In genomic region chr5:31553863-31554262, GRCh38 we compare ENCODE assay signal across 16 cellular contexts.
"Had no signal": no experiment of that assay in that cellular context is flagged by ENCODE, and none has a peak within 500 bp of the region (broad histone marks: within the 10 kb centered on the region; RNA-seq: fewer than 3 reads in every experiment).

No MANE protein-coding gene starts in this region.

- DNase-seq: activated CD4-positive, alpha-beta T cell treated with anti-CD3 and anti-CD28 coated beads, Interleukin-2, amount 50 U/mL, for 4 hours; activated CD4-positive, CD25-positive, alpha-beta regulatory T cell; activated CD8-positive, alpha-beta memory T cell treated with anti-CD3 and anti-CD28 coated beads, Interleukin-2, amount 50 U/mL, for 4 hours; activated naive CD8-positive, alpha-beta T cell treated with anti-CD3 and anti-CD28 coated beads, Interleukin-2, amount 10 ng/mL, durations not matched to agents 7 days and 5 days; caudate nucleus; effector memory CD8-positive, alpha-beta T cell; hypothalamus; ovary; stimulated activated CD4-positive, alpha-beta T cell treated with anti-CD3 and anti-CD28 coated beads, Interleukin-15, amount 100 ng/mL, for 24 hours; stimulated activated CD4-positive, alpha-beta T cell treated with anti-CD3 and anti-CD28 coated beads, Interleukin-4, amount 100 ng/mL, for 24 hours; stimulated activated naive CD8-positive, alpha-beta T cell treated with anti-CD3 and anti-CD28 coated beads, Interleukin-15, amount 100 ng/mL, for 72 hours; testis had no signal

- H3K36me3 ChIP-seq: ovary had no signal

- H3K4me3 Mint-ChIP-seq: activated naive CD8-positive, alpha-beta T cell treated with anti-CD3 and anti-CD28 coated beads, Interleukin-2, amount 10 ng/mL, durations not matched to agents 7 days and 5 days; effector memory CD8-positive, alpha-beta T cell; neural crest cell; stimulated activated naive CD8-positive, alpha-beta T cell treated with anti-CD3 and anti-CD28 coated beads, Interleukin-15, amount 100 ng/mL, for 72 hours had no signal

- H3K27ac Mint-ChIP-seq: activated naive CD8-positive, alpha-beta T cell treated with anti-CD3 and anti-CD28 coated beads, Interleukin-2, amount 10 ng/mL, durations not matched to agents 7 days and 5 days had no signal

- H3K9me3 ChIP-seq: ascending aorta, ovary, testis had no signal

- H3K4me1 ChIP-seq: ascending aorta, testis had no signal

- H3K27ac ChIP-seq: ascending aorta, coronary artery, ovary, testis had no signal

- H3K4me1 Mint-ChIP-seq: activated naive CD8-positive, alpha-beta T cell treated with anti-CD3 and anti-CD28 coated beads, Interleukin-2, amount 10 ng/mL, durations not matched to agents 7 days and 5 days; neural crest cell had no signal

- H3K9me3 Mint-ChIP-seq: activated naive CD8-positive, alpha-beta T cell treated with anti-CD3 and anti-CD28 coated beads, Interleukin-2, amount 10 ng/mL, durations not matched to agents 7 days and 5 days; effector memory CD8-positive, alpha-beta T cell; stimulated activated naive CD8-positive, alpha-beta T cell treated with anti-CD3 and anti-CD28 coated beads, Interleukin-15, amount 100 ng/mL, for 72 hours had no signal

- H3K27me3 Mint-ChIP-seq: activated naive CD8-positive, alpha-beta T cell treated with anti-CD3 and anti-CD28 coated beads, Interleukin-2, amount 10 ng/mL, durations not matched to agents 7 days and 5 days; effector memory CD8-positive, alpha-beta T cell; stimulated activated naive CD8-positive, alpha-beta T cell treated with anti-CD3 and anti-CD28 coated beads, Interleukin-15, amount 100 ng/mL, for 72 hours had no signal

- ATAC-seq: effector memory CD8-positive, alpha-beta T cell; SK-N-SH treated with all-trans-retinoic acid at 6 μM for 48 hours; stimulated activated naive CD8-positive, alpha-beta T cell treated with anti-CD3 and anti-CD28 coated beads, Interleukin-15, amount 100 ng/mL, for 72 hours had no signal

- H3K4me3 ChIP-seq: ascending aorta, coronary artery, ovary, testis had no signal

- H3K27me3 ChIP-seq: ascending aorta, ovary, testis had no signal
